9 cellular contexts compared by ENCODE assay signal in the genomic region with DNA sequence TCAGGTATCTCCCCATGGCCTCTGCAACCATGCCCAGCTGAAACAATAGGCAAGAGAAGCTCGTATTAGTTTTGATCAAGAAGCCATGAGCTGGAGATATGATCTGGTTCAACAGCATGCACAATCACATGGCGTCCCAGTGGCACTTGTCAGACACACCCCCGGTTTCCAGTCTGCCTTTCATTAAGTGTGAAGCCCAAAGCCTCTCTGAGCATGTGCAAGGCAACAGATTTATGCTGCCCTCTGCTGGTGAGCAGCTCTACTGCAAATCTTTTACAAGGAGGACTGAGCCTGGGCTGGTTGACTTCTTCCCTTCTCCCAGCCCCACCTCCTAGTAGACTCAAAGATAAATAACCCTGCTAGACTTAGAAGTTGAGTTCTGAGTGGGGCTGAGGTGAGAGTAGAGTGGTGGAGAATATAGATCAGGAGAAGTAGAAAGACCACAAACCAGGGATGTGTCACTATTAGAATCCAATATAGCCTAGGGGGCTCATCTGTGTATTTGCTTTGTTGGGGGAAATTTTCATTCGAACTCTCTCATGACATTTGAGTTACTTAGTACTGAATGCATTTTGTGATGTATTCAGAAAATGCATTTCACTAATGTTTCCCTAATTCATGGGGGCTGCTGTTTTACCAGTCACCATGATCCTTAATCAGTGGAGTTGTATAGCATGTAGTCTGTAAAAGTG. TPM values are rescaled to one million over a fixed set of nuclear protein-coding genes. Genes with fewer than 3 reads are reported as not detected.
A peak's percentile ranks its signal among the peaks of the same experiment; 100 is the strongest.
DNase-seq lines count a peak whose midpoint lies in the region; ATAC-seq and TF ChIP-seq lines count a peak whose summit lies in the region.
"Had no signal": no experiment of that assay in that cellular context is flagged by ENCODE, and none has a peak within 500 bp of the region (broad histone marks: within the 10 kb centered on the region; RNA-seq: fewer than 3 reads in every experiment).

No MANE protein-coding gene starts in this region.

- DNase-seq in Caki2 (ENCODE audit: low read depth) (peak; percentile 69), NCI-H748 treated with DMSO at 0.1 percent for 48 hours (lab: John Stamatoyannopoulos, UW) (peak; percentile 75), endodermal cell (peak; percentile 96), mucosa of gallbladder (ENCODE audit: low spot score) (peak; percentile 84)
- peak; percentile 85 for DNase-seq in activated CD8-positive, alpha-beta T cell treated with anti-CD3 and anti-CD28 coated beads for 36 hours
- DNase-seq in stimulated activated CD8-positive, alpha-beta memory T cell treated with anti-CD3 and anti-CD28 coated beads, Interleukin-7, amount 100 ng/mL, for 24 hours (ENCODE audit: low read depth): peak; percentile 60

- no peak overlapping the region for H3K4me3 ChIP-seq in endodermal cell (ENCODE audit: low read length)

- POLR2A ChIA-PET in activated CD8-positive, alpha-beta T cell treated with anti-CD3 and anti-CD28 coated beads for 36 hours (lab: Charles Lee): no interaction called here

- WGBS in endodermal cell (ENCODE audit: insufficient coverage in 1 of 2, insufficient read length in 1 of 2), 2 experiments: 49 to 58% methylated on average over 4 of the region's 4 CpGs

- no peaks in the 10 kb centered on the region for H3K36me3 Mint-ChIP-seq in activated CD8-positive, alpha-beta T cell treated with anti-CD3 and anti-CD28 coated beads for 36 hours (ENCODE audit: low read depth)
- no peaks in the 10 kb centered on the region for H3K36me3 Mint-ChIP-seq in endodermal cell (ENCODE audit: low read depth)

- peaks cover 17% of the 10 kb centered on the region for H3K4me1 ChIP-seq in endodermal cell (ENCODE audit: control insufficient read depth, insufficient read depth, low read length)

- H3K27me3 ChIP-seq in endodermal cell (ENCODE audit: control insufficient read depth, insufficient read depth, low read length, poor library complexity, severe bottlenecking): no peaks in the 10 kb centered on the region

- H3K9me3 Mint-ChIP-seq in activated CD8-positive, alpha-beta T cell treated with anti-CD3 and anti-CD28 coated beads for 36 hours: no peaks in the 10 kb centered on the region
- no peaks in the 10 kb centered on the region for H3K9me3 Mint-ChIP-seq in endodermal cell
- H3K9me3 Mint-ChIP-seq: dendritic cell treated with granulocyte-macrophage colony-stimulating factor and Interleukin-4, amounts not matched to agents 40 ng/mL and 50 ng/mL, for 4 days had no signal

- no peaks in the 10 kb centered on the region for H3K9me3 ChIP-seq in endodermal cell (ENCODE audit: control insufficient read depth, low read length)

- no peaks in the 10 kb centered on the region for H3K27me3 Mint-ChIP-seq in activated CD8-positive, alpha-beta T cell treated with anti-CD3 and anti-CD28 coated beads for 36 hours
- peaks cover 5% of the 10 kb centered on the region for H3K27me3 Mint-ChIP-seq in endodermal cell (ENCODE audit: insufficient read depth)

- in situ Hi-C loops in Caki2 (cut with HindIII; ENCODE audit: low pct_unique_long_range_greater_than_20kb, low sequenced_read_pairs): no loop called here

- H3K36me3 ChIP-seq in endodermal cell (ENCODE audit: control insufficient read depth, insufficient read depth, low read length): no peaks in the 10 kb centered on the region

- CTCF ChIA-PET in activated CD8-positive, alpha-beta T cell treated with anti-CD3 and anti-CD28 coated beads for 36 hours (lab: Charles Lee): interaction anchor here (0.6 to 5.9 kb wide), 32 partner anchors 8 to 492 kb away, joined by 3 to 92 read pairs (median 3); partner anchors contain the start of gene MBIP

- no peak overlapping the region for H3K9ac ChIP-seq in endodermal cell (ENCODE audit: extremely low read depth, low read length, poor library complexity, severe bottlenecking)

- no peak overlapping the region for H3K27ac Mint-ChIP-seq in activated CD8-positive, alpha-beta T cell treated with anti-CD3 and anti-CD28 coated beads for 36 hours
- no peak overlapping the region for H3K27ac Mint-ChIP-seq in endodermal cell
- H3K27ac Mint-ChIP-seq: dendritic cell treated with granulocyte-macrophage colony-stimulating factor and Interleukin-4, amounts not matched to agents 40 ng/mL and 50 ng/mL, for 4 days had no signal

- intact Hi-C loops in activated CD8-positive, alpha-beta T cell treated with anti-CD3 and anti-CD28 coated beads for 36 hours (cut with micrococcal nuclease): loop anchor here (5.0 to 10.0 kb wide), 4 partner anchors 57 to 489 kb away; no protein-coding TSS in a partner anchor

- ATAC-seq in GM19467 (IDR thresholded peaks at IDR 0.05; ENCODE audit: unreplicated experiment) (peak; percentile 94), HG03565 (IDR thresholded peaks at IDR 0.05; ENCODE audit: unreplicated experiment) (peak; percentile 96)
- peak; percentile 82 for ATAC-seq in activated CD8-positive, alpha-beta T cell treated with anti-CD3 and anti-CD28 coated beads for 36 hours

- H3K4me3 Mint-ChIP-seq in activated CD8-positive, alpha-beta T cell treated with anti-CD3 and anti-CD28 coated beads for 36 hours: no peak overlapping the region
- no peak overlapping the region for H3K4me3 Mint-ChIP-seq in endodermal cell
- H3K4me3 Mint-ChIP-seq: dendritic cell treated with granulocyte-macrophage colony-stimulating factor and Interleukin-4, amounts not matched to agents 40 ng/mL and 50 ng/mL, for 4 days had no signal

- peak; percentile 74 for TF ChIP-seq CTCF in activated CD8-positive, alpha-beta T cell treated with anti-CD3 and anti-CD28 coated beads for 36 hours (IDR thresholded peaks at IDR 0.05)
- TF ChIP-seq CTCF in endodermal cell (conservative IDR thresholded peaks at IDR 0.05): peak; percentile 95

- no peak overlapping the region for H3K27ac ChIP-seq in endodermal cell (ENCODE audit: low read depth, low read length)

- no peaks in the 10 kb centered on the region for H3K4me1 Mint-ChIP-seq in activated CD8-positive, alpha-beta T cell treated with anti-CD3 and anti-CD28 coated beads for 36 hours (ENCODE audit: low read depth)
- H3K4me1 Mint-ChIP-seq in endodermal cell: peaks cover 20% of the 10 kb centered on the region

RNA-seq across cellular contexts. Expression of gene MBIP, which starts 53.7 kb away (rescaled TPM):
- 4.4 and 8.8 TPM in 2 replicates for total RNA-seq in Caki2 (2014; rRNA removed; shearing (Covaris generic); ENCODE audit: low replicate concordance)
- 10 to 100 TPM; 29.4 to 31.0 TPM for total RNA-seq in activated CD8-positive, alpha-beta T cell treated with anti-CD3 and anti-CD28 coated beads for 36 hours
- total RNA-seq in endodermal cell: 10 to 100 TPM; 35.5 TPM
- polyA plus RNA-seq in endodermal cell (2013, experiment 1 of 2): 37.7 TPM
- polyA plus RNA-seq in endodermal cell (2013, experiment 2 of 2): 37.7 TPM
- 15.5 TPM for total RNA-seq in mucosa of gallbladder
